ENCODE assay signal across 13 cellular contexts in genomic region chr10:75293456-75293840, GRCh38. TPM values are rescaled to one million over a fixed set of nuclear protein-coding genes. Genes with fewer than 3 reads are reported as not detected.
A peak's percentile ranks its signal among the peaks of the same experiment; 100 is the strongest.
DNase-seq lines count a peak whose midpoint lies in the region; ATAC-seq and TF ChIP-seq lines count a peak whose summit lies in the region.
"Had no signal": no experiment of that assay in that cellular context is flagged by ENCODE, and none has a peak within 500 bp of the region (broad histone marks: within the 10 kb centered on the region; RNA-seq: fewer than 3 reads in every experiment).

No MANE protein-coding gene starts in this region.

- CTCF ChIA-PET in activated B cell treated with CpG ODN at 0.5 μM for 24 hours (lab: Charles Lee): no interaction called here

- no peaks in the 10 kb centered on the region for H3K36me3 ChIP-seq in cardiac muscle cell
- H3K36me3 ChIP-seq in uterus: no peaks in the 10 kb centered on the region

- H3K27me3 Mint-ChIP-seq in activated B cell treated with CpG ODN at 0.5 μM for 24 hours: peaks cover 28% of the 10 kb centered on the region
- H3K27me3 Mint-ChIP-seq in natural killer cell treated with Interleukin-12 subunit alpha and Interleukin-12 subunit beta and Interleukin-15 and Interleukin-18, amount 100 ng/mL, for 72 hours: peaks cover 5 to 15% of the 10 kb centered on the region in 2 donors

- peak overlapping the region; percentile 25 for H3K4me3 Mint-ChIP-seq in activated B cell treated with CpG ODN at 0.5 μM for 24 hours
- H3K4me3 Mint-ChIP-seq in natural killer cell treated with Interleukin-12 subunit alpha and Interleukin-12 subunit beta and Interleukin-15 and Interleukin-18, amount 100 ng/mL, for 72 hours: peak overlapping the region; percentile 27

- 96% methylated on average over 3 of the region's 3 CpGs for WGBS in right cardiac atrium

- ATAC-seq in right cardiac atrium (no peak), activated B cell treated with CpG ODN at 0.5 μM for 24 hours (ENCODE audit: low read depth) (no peak)
- ATAC-seq in natural killer cell treated with Interleukin-12 subunit alpha and Interleukin-12 subunit beta and Interleukin-15 and Interleukin-18, amount 100 ng/mL, for 72 hours: no peak
- ATAC-seq: effector memory CD8-positive, alpha-beta T cell had no signal

- POLR2A ChIA-PET in activated B cell treated with CpG ODN at 0.5 μM for 24 hours (lab: Charles Lee): no interaction called here

- H3K4me1 Mint-ChIP-seq in activated B cell treated with CpG ODN at 0.5 μM for 24 hours: peaks cover 5% of the 10 kb centered on the region
- H3K4me1 Mint-ChIP-seq in natural killer cell treated with Interleukin-12 subunit alpha and Interleukin-12 subunit beta and Interleukin-15 and Interleukin-18, amount 100 ng/mL, for 72 hours (ENCODE audit: low read depth in 2 of 2): no peaks in the 10 kb centered on the region

- no peak overlapping the region for H3K27ac Mint-ChIP-seq in activated B cell treated with CpG ODN at 0.5 μM for 24 hours
- no peak overlapping the region for H3K27ac Mint-ChIP-seq in natural killer cell treated with Interleukin-12 subunit alpha and Interleukin-12 subunit beta and Interleukin-15 and Interleukin-18, amount 100 ng/mL, for 72 hours
- H3K27ac Mint-ChIP-seq: activated T-helper 2 cell treated with anti-CD3 and anti-CD28 coated beads, Interferon-gamma antibody, Interleukin-2, Interleukin-4, amounts not matched to agents 10 μg/mL and 5 μg/mL and 100 μg/mL, durations not matched to agents 14 hours and 24 hours and 36 hours; effector memory CD8-positive, alpha-beta T cell had no signal

- TF ChIP-seq CTCF in cardiac muscle cell (IDR thresholded peaks at IDR 0.05; ENCODE audit: low read depth, low read length) (no peak), activated B cell treated with CpG ODN at 0.5 μM for 24 hours (IDR thresholded peaks at IDR 0.05) (no peak), uterus (IDR thresholded peaks at IDR 0.05) (no peak)

- H3K27ac ChIP-seq in cardiac muscle cell (peak overlapping the region; percentile 97), right cardiac atrium (ENCODE audit: low read length) (no peak overlapping the region), uterus (peak overlapping the region; percentile 93 to 97)
- H3K27ac ChIP-seq: GM23248 had no signal

- TF ChIP-seq POLR2A in uterus (IDR thresholded peaks at IDR 0.05): no peak

- H3K9me3 Mint-ChIP-seq in activated B cell treated with CpG ODN at 0.5 μM for 24 hours: peaks cover 5% of the 10 kb centered on the region
- H3K9me3 Mint-ChIP-seq in natural killer cell treated with Interleukin-12 subunit alpha and Interleukin-12 subunit beta and Interleukin-15 and Interleukin-18, amount 100 ng/mL, for 72 hours: no peaks in the 10 kb centered on the region
- H3K9me3 Mint-ChIP-seq: activated T-helper 2 cell treated with anti-CD3 and anti-CD28 coated beads, Interferon-gamma antibody, Interleukin-2, Interleukin-4, amounts not matched to agents 10 μg/mL and 5 μg/mL and 100 μg/mL, durations not matched to agents 14 hours and 24 hours and 36 hours had no signal

- intact Hi-C loops in right cardiac atrium (cut with DNase I) (loop anchor here in 1 of 4 donors (5.0 kb wide), 1 partner anchor 99 kb away; no protein-coding TSS in a partner anchor), activated B cell treated with CpG ODN at 0.5 μM for 24 hours (cut with micrococcal nuclease) (no loop called here), uterus (cut with DNase I; ENCODE audit: low total_unique reads) (no loop called here), posterior cingulate gyrus (cut with DNase I) (no loop called here)

- H3K4me3 ChIP-seq in cardiac muscle cell (no peak overlapping the region), right cardiac atrium (ENCODE audit: low read length) (no peak overlapping the region), uterus (no peak overlapping the region)

- peaks cover 36% of the 10 kb centered on the region for H3K4me1 ChIP-seq in cardiac muscle cell (ENCODE audit: low read depth)
- H3K4me1 ChIP-seq in right cardiac atrium (ENCODE audit: control insufficient read depth, insufficient read depth, low read length): peaks cover 4% of the 10 kb centered on the region
- H3K4me1 ChIP-seq in uterus: peaks cover 0 to 7% of the 10 kb centered on the region in 2 donors

- no peaks in the 10 kb centered on the region for H3K9me3 ChIP-seq in cardiac muscle cell (ENCODE audit: low read depth)
- peaks cover 2% of the 10 kb centered on the region for H3K9me3 ChIP-seq in right cardiac atrium (ENCODE audit: control insufficient read depth, low read length)
- H3K9me3 ChIP-seq in uterus: no peaks in the 10 kb centered on the region

- H3K36me3 Mint-ChIP-seq in activated B cell treated with CpG ODN at 0.5 μM for 24 hours (ENCODE audit: low read depth): no peaks in the 10 kb centered on the region
- H3K36me3 Mint-ChIP-seq in natural killer cell treated with Interleukin-12 subunit alpha and Interleukin-12 subunit beta and Interleukin-15 and Interleukin-18, amount 100 ng/mL, for 72 hours: no peaks in the 10 kb centered on the region

- DNase-seq in cardiac muscle cell (ENCODE audit: low read depth in 1 of 2, low spot score in 1 of 2) (peak in 1 of 2 donors; percentile 9), right cardiac atrium (no peak), activated B cell treated with CpG ODN at 0.5 μM for 24 hours (no peak), uterus (peak in 1 of 2 donors; percentile 36), posterior cingulate gyrus (no peak), RKO (ENCODE audit: low spot score) (no peak), SK-N-DZ (ENCODE audit: low spot score) (no peak)
- no peak for DNase-seq in natural killer cell treated with Interleukin-12 subunit alpha and Interleukin-12 subunit beta and Interleukin-15 and Interleukin-18, amount 100 ng/mL, for 72 hours (ENCODE audit: low spot score)
- DNase-seq: activated CD4-positive, alpha-beta T cell treated with anti-CD3 and anti-CD28 coated beads, Interleukin-2, amount 50 U/mL, for 4 hours; effector memory CD8-positive, alpha-beta T cell; NCI-H1694 had no signal

- H3K27me3 ChIP-seq in cardiac muscle cell (no peaks in the 10 kb centered on the region), right cardiac atrium (ENCODE audit: control insufficient read depth, insufficient read depth) (no peaks in the 10 kb centered on the region), uterus (no peaks in the 10 kb centered on the region)

RNA-seq across cellular contexts. Expression of gene COMTD1, which starts 57.7 kb away (rescaled TPM):
- 40.7 and 66.1 TPM in 2 replicates for total RNA-seq in cardiac muscle cell
- 42.0 and 43.1 TPM in 2 replicates for polyA plus RNA-seq in cardiac muscle cell
- total RNA-seq in right cardiac atrium: 10 to 100 TPM; 17.3 to 24.3 (median 20.0) TPM
- polyA plus RNA-seq in right cardiac atrium: 44.1 TPM
- 13.2 and 15.4 TPM in 2 replicates for total RNA-seq in activated B cell treated with CpG ODN at 0.5 μM for 24 hours
- total RNA-seq in natural killer cell treated with Interleukin-12 subunit alpha and Interleukin-12 subunit beta and Interleukin-15 and Interleukin-18, amount 100 ng/mL, for 72 hours: 10 to 100 TPM; 22.3 to 58.9 TPM
- 10 to 100 TPM in 3 of 4 donors, 1 to 10 TPM in 1; 3.2 to 59.7 (median 22.9) TPM for total RNA-seq in uterus
- 32.1 and 37.4 TPM in 2 replicates for polyA plus RNA-seq in SK-N-DZ (2014; cell fraction: cytosol; rRNA removed)
- polyA plus RNA-seq in SK-N-DZ (2014; cell fraction: nucleus; rRNA removed): 116 and 123 TPM in 2 replicates
